ENCODE assay signal across 8 cellular contexts in the genomic region with DNA sequence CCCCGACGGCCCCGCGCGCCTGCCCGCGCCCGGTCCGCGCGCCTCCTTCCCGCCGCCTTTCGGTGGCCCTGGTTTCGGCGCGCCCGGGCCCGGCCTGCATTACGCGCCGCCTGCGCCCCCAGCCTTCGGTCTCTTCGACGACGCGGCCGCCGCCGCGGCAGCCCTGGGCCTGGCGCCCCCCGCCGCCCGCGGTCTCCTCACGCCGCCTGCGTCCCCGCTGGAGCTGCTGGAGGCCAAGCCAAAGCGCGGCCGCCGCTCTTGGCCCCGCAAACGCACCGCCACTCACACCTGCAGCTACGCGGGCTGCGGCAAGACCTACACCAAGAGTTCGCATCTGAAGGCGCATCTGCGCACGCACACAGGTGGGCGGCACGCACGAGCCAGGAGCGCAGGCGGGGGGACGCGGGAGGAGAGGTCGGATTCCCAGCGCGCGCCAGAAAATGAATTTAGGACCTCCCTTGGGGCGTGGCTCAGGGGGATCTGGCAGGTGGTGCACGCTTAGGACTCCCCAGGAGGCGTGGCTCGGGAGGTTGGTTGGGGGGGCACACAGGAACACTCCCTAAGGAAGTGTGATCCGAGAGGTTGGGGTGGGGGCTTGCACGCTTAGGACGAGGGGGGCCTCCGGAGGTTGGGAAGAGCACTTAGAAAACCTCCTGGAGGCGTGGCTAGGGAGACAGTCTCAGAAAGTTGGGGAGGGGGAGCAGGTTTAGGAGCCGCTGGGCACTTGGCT. TPM values are rescaled to one million over a fixed set of nuclear protein-coding genes. Genes with fewer than 3 reads are reported as not detected.
A peak's percentile ranks its signal among the peaks of the same experiment; 100 is the strongest.
DNase-seq lines count a peak whose midpoint lies in the region; ATAC-seq and TF ChIP-seq lines count a peak whose summit lies in the region.

No MANE protein-coding gene starts in this region.

- DNase-seq in Daoy (ENCODE audit: low read depth) (peak; percentile 44), NCI-H345 treated with DMSO at 0.1 percent for 48 hours (lab: John Stamatoyannopoulos, UW; ENCODE audit: unreplicated experiment) (peak; percentile 7), adrenal gland (peak in 5 of 7 donors; percentile 33 to 66 (median 43)), OCI-M1 (lab: John Stamatoyannopoulos, UW) (no peak)
- peak; percentile 27 to 32 for DNase-seq in stimulated activated CD4-positive, alpha-beta T cell treated with anti-CD3 and anti-CD28 coated beads, Interleukin-1b, Interleukin-23, amount 100 ng/mL, for 4 hours (ENCODE audit: low read depth in 2 of 2)

- H3K4me3 ChIP-seq in adrenal gland, result peak overlapping the region in 3 of 4 donors; percentile 11 to 95 (median 19)
- peak overlapping the region; percentile 47 for H3K4me3 ChIP-seq in iPS-18a (ENCODE audit: low read length)

- H3K27me3 ChIP-seq in adrenal gland, result no peaks in the 10 kb centered on the region
- peaks cover 84% of the 10 kb centered on the region for H3K27me3 ChIP-seq in iPS-18a (ENCODE audit: control insufficient read depth, insufficient read depth, low read length)

- 13 to 48% (median 18%) methylated on average over 11 to 76 of the region's 76 CpGs for WGBS in adrenal gland, 4 donors

- TF ChIP-seq POLR2A in adrenal gland (IDR thresholded peaks at IDR 0.05), result no peak

- H3K36me3 ChIP-seq in adrenal gland (replicated peaks in 1 of 2) (peaks cover 0 to 18% of the 10 kb centered on the region in 2 donors), iPS-18a (ENCODE audit: control insufficient read depth, low read depth, low read length) (no peaks in the 10 kb centered on the region)

- TF ChIP-seq CTCF in adrenal gland (IDR thresholded peaks at IDR 0.05), result no peak

- intact Hi-C loops in adrenal gland (cut with DNase I), result loop anchor here (10.0 kb wide), 1 partner anchor 71 kb away; no protein-coding TSS in a partner anchor

- H3K4me1 ChIP-seq in adrenal gland (replicated peaks in 1 of 2) (peaks cover 0 to 23% of the 10 kb centered on the region in 2 donors), iPS-18a (ENCODE audit: control insufficient read depth, low read depth, low read length) (peaks cover 4% of the 10 kb centered on the region)

- H3K9me3 ChIP-seq in adrenal gland (replicated peaks in 1 of 3) (no peaks in the 10 kb centered on the region), iPS-18a (ENCODE audit: control insufficient read depth, low read depth, low read length) (no peaks in the 10 kb centered on the region)

- H3K27ac ChIP-seq in adrenal gland (peak overlapping the region in 4 of 5 donors; percentile 71 to 98 (median 82)), iPS-18a (ENCODE audit: low read length) (no peak overlapping the region)

- ATAC-seq in GM19035 (IDR thresholded peaks at IDR 0.05; ENCODE audit: unreplicated experiment) (no peak), HG02981 (IDR thresholded peaks at IDR 0.05; ENCODE audit: unreplicated experiment) (no peak)

- H3K9ac ChIP-seq in iPS-18a (ENCODE audit: low read length), result no peak overlapping the region

RNA-seq across cellular contexts. Expression of a gene that starts 1.2 kb away (rescaled TPM):
- total RNA-seq in Daoy (2014; rRNA removed; shearing (Covaris generic)), result 0.33 and 1.9 TPM in 2 replicates
- total RNA-seq in adrenal gland, result 10 to 100 TPM in 7 of 8 donors, 1 to 10 TPM in 1; 3.4 to 52.3 (median 27.0) TPM
- 10 to 100 TPM in 1 of 3 donors, 1 to 10 TPM in 2; 7.0 to 29.3 (median 9.6) TPM for polyA plus RNA-seq in adrenal gland
